Comparison of ENCODE assay signal across 8 cellular contexts in the genomic region with DNA sequence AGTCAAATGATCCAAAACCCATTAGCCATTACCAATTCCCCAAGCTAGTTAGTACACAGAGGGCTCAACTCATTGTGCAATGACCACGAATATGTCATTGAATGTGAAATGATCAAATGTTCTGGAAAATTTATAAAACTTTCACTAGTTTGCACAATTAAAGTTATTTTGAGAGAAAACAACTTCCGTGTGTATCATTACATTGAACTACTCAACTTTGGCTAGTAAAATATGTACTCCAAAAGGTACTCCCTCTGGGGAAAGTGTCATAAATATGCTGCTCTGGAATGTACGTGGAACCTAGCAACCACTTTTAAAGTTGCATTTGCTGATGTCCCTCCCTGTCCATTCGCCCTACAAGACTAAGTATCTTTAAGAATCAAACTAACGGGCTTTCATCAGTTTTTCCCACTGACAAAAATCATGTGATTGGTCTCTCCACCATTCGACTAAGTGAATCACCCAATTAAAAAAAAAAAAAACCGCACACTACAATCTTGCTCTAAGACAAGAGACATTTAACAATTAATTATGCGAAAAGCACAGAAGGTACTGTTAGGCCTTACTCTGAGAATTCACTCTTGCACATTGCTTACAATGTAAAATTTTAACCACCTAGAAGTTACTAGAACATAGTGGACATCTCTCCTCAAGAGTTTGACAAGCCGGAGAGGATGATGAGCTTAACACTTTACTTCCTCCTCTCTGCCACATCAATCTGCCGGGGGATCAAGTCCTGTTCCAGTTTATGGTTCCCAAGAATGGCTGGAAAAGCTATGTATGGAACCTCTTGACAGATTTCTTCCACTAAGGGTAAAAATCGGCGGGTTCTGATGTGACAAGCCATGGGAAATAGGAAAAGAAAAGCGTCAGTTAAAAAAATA.
DNase-seq lines count a peak whose midpoint lies in the region; ATAC-seq and TF ChIP-seq lines count a peak whose summit lies in the region.

No MANE protein-coding gene starts in this region.

- ATAC-seq in SK-N-SH treated with all-trans-retinoic acid at 6 μM for 48 hours (0 out of 3 replicates have a peak, but pooled peaks have one; percentile 2), GM21447 (IDR thresholded peaks at IDR 0.05; ENCODE audit: unreplicated experiment) (no peak)

- TF ChIP-seq CTCF in retinal pigment epithelial cell (conservative IDR thresholded peaks at IDR 0.05; ENCODE audit: low read depth, low read length): no peak

- H3K4me3 ChIP-seq in retinal pigment epithelial cell (ENCODE audit: low read length): peak overlapping the region; percentile 96

- peak; percentile 4 for DNase-seq in NOMO-1 treated with dmso at 0.1 percent for 144 hours (lab: John Stamatoyannopoulos, UW; ENCODE audit: unreplicated experiment)
- no peak for DNase-seq in NOMO-1 treated with DMSO at 0.1 percent for 48 hours (lab: John Stamatoyannopoulos, UW; ENCODE audit: unreplicated experiment)
- DNase-seq in fibroblast of peridontal ligament (ENCODE audit: extremely low read depth): peak; percentile 65
- DNase-seq in retinal pigment epithelial cell (ENCODE audit: low read depth): no peak
- DNase-seq in SKM-1 (lab: John Stamatoyannopoulos, UW; ENCODE audit: unreplicated experiment): no peak
- DNase-seq in SW480 (ENCODE audit: low spot score): no peak

TF ChIP-seq in SK-N-SH treated with all-trans-retinoic acid at 6 μM for 48 hours, 23 proteins besides CTCF, POLR2A, EP300 and RAD21:
- TF ChIP-seq, protein P1, sequence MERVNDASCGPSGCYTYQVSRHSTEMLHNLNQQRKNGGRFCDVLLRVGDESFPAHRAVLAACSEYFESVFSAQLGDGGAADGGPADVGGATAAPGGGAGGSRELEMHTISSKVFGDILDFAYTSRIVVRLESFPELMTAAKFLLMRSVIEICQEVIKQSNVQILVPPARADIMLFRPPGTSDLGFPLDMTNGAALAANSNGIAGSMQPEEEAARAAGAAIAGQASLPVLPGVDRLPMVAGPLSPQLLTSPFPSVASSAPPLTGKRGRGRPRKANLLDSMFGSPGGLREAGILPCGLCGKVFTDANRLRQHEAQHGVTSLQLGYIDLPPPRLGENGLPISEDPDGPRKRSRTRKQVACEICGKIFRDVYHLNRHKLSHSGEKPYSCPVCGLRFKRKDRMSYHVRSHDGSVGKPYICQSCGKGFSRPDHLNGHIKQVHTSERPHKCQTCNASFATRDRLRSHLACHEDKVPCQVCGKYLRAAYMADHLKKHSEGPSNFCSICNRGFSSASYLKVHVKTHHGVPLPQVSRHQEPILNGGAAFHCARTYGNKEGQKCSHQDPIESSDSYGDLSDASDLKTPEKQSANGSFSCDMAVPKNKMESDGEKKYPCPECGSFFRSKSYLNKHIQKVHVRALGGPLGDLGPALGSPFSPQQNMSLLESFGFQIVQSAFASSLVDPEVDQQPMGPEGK (CRISPR knock-in tag; IDR thresholded peaks at IDR 0.05; ENCODE audit: borderline replicate concordance): no peak
- TF ChIP-seq TOX (CRISPR knock-in tag; IDR thresholded peaks at IDR 0.05; ENCODE audit: borderline replicate concordance): no peak
- TF ChIP-seq, protein P2, sequence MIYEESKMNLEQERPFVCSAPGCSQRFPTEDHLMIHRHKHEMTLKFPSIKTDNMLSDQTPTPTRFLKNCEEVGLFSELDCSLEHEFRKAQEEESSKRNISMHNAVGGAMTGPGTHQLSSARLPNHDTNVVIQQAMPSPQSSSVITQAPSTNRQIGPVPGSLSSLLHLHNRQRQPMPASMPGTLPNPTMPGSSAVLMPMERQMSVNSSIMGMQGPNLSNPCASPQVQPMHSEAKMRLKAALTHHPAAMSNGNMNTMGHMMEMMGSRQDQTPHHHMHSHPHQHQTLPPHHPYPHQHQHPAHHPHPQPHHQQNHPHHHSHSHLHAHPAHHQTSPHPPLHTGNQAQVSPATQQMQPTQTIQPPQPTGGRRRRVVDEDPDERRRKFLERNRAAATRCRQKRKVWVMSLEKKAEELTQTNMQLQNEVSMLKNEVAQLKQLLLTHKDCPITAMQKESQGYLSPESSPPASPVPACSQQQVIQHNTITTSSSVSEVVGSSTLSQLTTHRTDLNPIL (CRISPR knock-in tag; IDR thresholded peaks at IDR 0.05; ENCODE audit: low read depth): no peak
- TF ChIP-seq ZC3H10 (CRISPR knock-in tag; IDR thresholded peaks at IDR 0.05): no peak
- TF ChIP-seq SNAI2 (CRISPR knock-in tag; IDR thresholded peaks at IDR 0.05): no peak
- TF ChIP-seq ESRRG (CRISPR knock-in tag; IDR thresholded peaks at IDR 0.05): no peak
- TF ChIP-seq ZNF70 (CRISPR knock-in tag; IDR thresholded peaks at IDR 0.05): no peak
- no peak for TF ChIP-seq RARB (CRISPR knock-in tag; IDR thresholded peaks at IDR 0.05)
- TF ChIP-seq PPARA (CRISPR knock-in tag; IDR thresholded peaks at IDR 0.05; ENCODE audit: borderline replicate concordance): no peak
- TF ChIP-seq ZNF565 (CRISPR knock-in tag; conservative IDR thresholded peaks at IDR 0.05; ENCODE audit: low read depth): no peak
- TF ChIP-seq TCF4 (CRISPR knock-in tag; IDR thresholded peaks at IDR 0.05; ENCODE audit: borderline replicate concordance): no peak
- TF ChIP-seq, protein P3, sequence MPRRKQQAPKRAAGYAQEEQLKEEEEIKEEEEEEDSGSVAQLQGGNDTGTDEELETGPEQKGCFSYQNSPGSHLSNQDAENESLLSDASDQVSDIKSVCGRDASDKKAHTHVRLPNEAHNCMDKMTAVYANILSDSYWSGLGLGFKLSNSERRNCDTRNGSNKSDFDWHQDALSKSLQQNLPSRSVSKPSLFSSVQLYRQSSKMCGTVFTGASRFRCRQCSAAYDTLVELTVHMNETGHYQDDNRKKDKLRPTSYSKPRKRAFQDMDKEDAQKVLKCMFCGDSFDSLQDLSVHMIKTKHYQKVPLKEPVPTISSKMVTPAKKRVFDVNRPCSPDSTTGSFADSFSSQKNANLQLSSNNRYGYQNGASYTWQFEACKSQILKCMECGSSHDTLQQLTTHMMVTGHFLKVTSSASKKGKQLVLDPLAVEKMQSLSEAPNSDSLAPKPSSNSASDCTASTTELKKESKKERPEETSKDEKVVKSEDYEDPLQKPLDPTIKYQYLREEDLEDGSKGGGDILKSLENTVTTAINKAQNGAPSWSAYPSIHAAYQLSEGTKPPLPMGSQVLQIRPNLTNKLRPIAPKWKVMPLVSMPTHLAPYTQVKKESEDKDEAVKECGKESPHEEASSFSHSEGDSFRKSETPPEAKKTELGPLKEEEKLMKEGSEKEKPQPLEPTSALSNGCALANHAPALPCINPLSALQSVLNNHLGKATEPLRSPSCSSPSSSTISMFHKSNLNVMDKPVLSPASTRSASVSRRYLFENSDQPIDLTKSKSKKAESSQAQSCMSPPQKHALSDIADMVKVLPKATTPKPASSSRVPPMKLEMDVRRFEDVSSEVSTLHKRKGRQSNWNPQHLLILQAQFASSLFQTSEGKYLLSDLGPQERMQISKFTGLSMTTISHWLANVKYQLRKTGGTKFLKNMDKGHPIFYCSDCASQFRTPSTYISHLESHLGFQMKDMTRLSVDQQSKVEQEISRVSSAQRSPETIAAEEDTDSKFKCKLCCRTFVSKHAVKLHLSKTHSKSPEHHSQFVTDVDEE (CRISPR knock-in tag; IDR thresholded peaks at IDR 0.05): no peak
- TF ChIP-seq ZFP30 (CRISPR knock-in tag; IDR thresholded peaks at IDR 0.05): no peak
TF ChIP-seq in SK-N-SH treated with all-trans-retinoic acid at 6 μM for 48 hours: peak in this region for 0.

Comparison
In these comparisons a context has a peak if more than half of its experiments do, and no peak if none do; other contexts are left out.
1. DNase-seq: peak in NOMO-1 treated with dmso at 0.1 percent for 144 hours (single experiment) and fibroblast of peridontal ligament (single experiment); none in NOMO-1 treated with DMSO at 0.1 percent for 48 hours (single experiment), retinal pigment epithelial cell (single experiment), SKM-1 (single experiment) and SW480 (single experiment).